Comparison of ENCODE assay signal across 8 cellular contexts in the genomic region with DNA sequence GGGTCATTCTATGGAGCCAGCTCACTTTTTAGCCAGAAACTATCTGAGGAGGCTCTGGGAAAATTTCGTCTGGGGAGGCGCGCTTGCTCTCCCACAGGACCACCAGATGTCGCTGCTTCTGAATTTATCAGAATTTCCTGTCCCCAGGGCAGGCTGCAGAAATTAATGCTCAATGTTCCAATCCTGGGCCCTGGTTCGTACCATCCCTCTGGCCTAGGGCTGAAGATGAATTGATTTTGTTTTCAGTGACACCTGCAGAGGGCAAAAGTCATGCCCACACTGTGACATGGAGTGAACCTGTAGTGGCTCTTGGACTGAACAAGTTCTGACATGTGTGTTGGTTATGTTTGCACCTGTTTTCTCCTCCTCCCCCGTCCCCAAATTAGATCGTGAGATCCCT.
DNase-seq lines count a peak whose midpoint lies in the region; ATAC-seq and TF ChIP-seq lines count a peak whose summit lies in the region.

No MANE protein-coding gene starts in this region.

- no peaks in the 10 kb centered on the region for H3K36me3 ChIP-seq in lower lobe of right lung

- peak; percentile 74 for TF ChIP-seq CTCF in lower lobe of right lung (IDR thresholded peaks at IDR 0.05)

- H3K4me3 ChIP-seq in lower lobe of right lung, result no peak overlapping the region

- no peak for ATAC-seq in lower lobe of right lung

- H3K27ac ChIP-seq in lower lobe of right lung, result no peak overlapping the region

- DNase-seq in NCI-H2029 (lab: John Stamatoyannopoulos, UW) (peak; percentile 20), NCI-H2029 treated with DMSO at 0.1 percent for 48 hours (lab: John Stamatoyannopoulos, UW) (no peak), NCI-H1694 (lab: John Stamatoyannopoulos, UW) (peak; percentile 60), cerebellum (ENCODE audit: low spot score) (peak; percentile 4), lower lobe of right lung (no peak), cortex of kidney (lab: John Stamatoyannopoulos, UW) (no peak)
- peak; percentile 38 for DNase-seq in activated CD4-positive, CD25-positive, alpha-beta regulatory T cell treated with anti-CD3 and anti-CD28 coated beads, Interleukin-2, amount 50 U/mL, for 72 hours
- peak; percentile 10 to 22 for DNase-seq in stimulated activated CD8-positive, alpha-beta memory T cell treated with anti-CD3 and anti-CD28 coated beads, Interleukin-2, amount 100 ng/mL, for 1 hour (ENCODE audit: low read depth in 2 of 2)

- peaks cover 1% of the 10 kb centered on the region for H3K27me3 ChIP-seq in lower lobe of right lung (ENCODE audit: low read depth)

- no peaks in the 10 kb centered on the region for H3K4me1 ChIP-seq in lower lobe of right lung

- intact Hi-C loops in lower lobe of right lung (cut with DNase I), result no loop called here

- no peaks in the 10 kb centered on the region for H3K9me3 ChIP-seq in lower lobe of right lung

Comparison
In these comparisons a context has a peak if more than half of its experiments do, and no peak if none do; other contexts are left out.
1. DNase-seq: peak in NCI-H2029 (single experiment), NCI-H1694 (single experiment), activated CD4-positive, CD25-positive, alpha-beta regulatory T cell treated with anti-CD3 and anti-CD28 coated beads, Interleukin-2, amount 50 U/mL, for 72 hours (single experiment), cerebellum (single experiment) and stimulated activated CD8-positive, alpha-beta memory T cell treated with anti-CD3 and anti-CD28 coated beads, Interleukin-2, amount 100 ng/mL, for 1 hour (2 of 2); none in NCI-H2029 treated with DMSO at 0.1 percent for 48 hours (single experiment), lower lobe of right lung (single experiment) and cortex of kidney (single experiment).